8 cellular contexts compared by ENCODE assay signal in genomic region chr17:76725580-76726230, GRCh38. TPM values are rescaled to one million over a fixed set of nuclear protein-coding genes. Genes with fewer than 3 reads are reported as not detected.
DNase-seq lines count a peak whose midpoint lies in the region; ATAC-seq and TF ChIP-seq lines count a peak whose summit lies in the region.

No MANE protein-coding gene starts in this region.

- no peak for TF ChIP-seq POLR2A in GM18505 (IDR thresholded peaks at IDR 0.05; ENCODE audit: borderline replicate concordance, extremely low read depth, insufficient read depth, insufficient read length)

- peak overlapping the region; percentile 78 for H3K27ac Mint-ChIP-seq in osteocyte (ENCODE audit: unreplicated experiment)

- H3K4me1 Mint-ChIP-seq in osteocyte (ENCODE audit: unreplicated experiment) = peaks cover 32% of the 10 kb centered on the region

- POLR2A ChIA-PET in RWPE1 (lab: Yijun Ruan, JAX; ENCODE audit: low non-redundant PET) = interaction anchor here (0.9 kb wide), 1 partner anchor 11 kb away, joined by 5 read pairs; no protein-coding TSS in a partner anchor

- DNase-seq in RWPE1 (ENCODE audit: low spot score) = peak; percentile 32
- peak; percentile 52 for DNase-seq in activated gamma-delta T cell treated with anti-CD3 and anti-CD28 coated beads, Interleukin-2, amount 50 U/mL, for 16 hours (ENCODE audit: low read depth)
- DNase-seq in glomerular visceral epithelial cell (ENCODE audit: extremely low spot score) = peak; percentile 31
- DNase-seq in osteocyte (ENCODE audit: extremely low spot score, unreplicated experiment) = no peak

- peaks cover 2% of the 10 kb centered on the region for H3K4me1 ChIP-seq in urinary bladder (ENCODE audit: insufficient read depth)

- H3K4me3 Mint-ChIP-seq in osteocyte (ENCODE audit: unreplicated experiment) = peak overlapping the region; percentile 95

- peak overlapping the region; percentile 98 for H3K27ac ChIP-seq in 22Rv1
- H3K27ac ChIP-seq in RWPE1 = peak overlapping the region; percentile 98
- peak overlapping the region; percentile 96 for H3K27ac ChIP-seq in urinary bladder (ENCODE audit: low read depth)

- ATAC-seq in GM18505 (IDR thresholded peaks at IDR 0.05; ENCODE audit: unreplicated experiment) (peak; percentile 17), HG03039 (IDR thresholded peaks at IDR 0.05; ENCODE audit: unreplicated experiment) (peak; percentile 7)

- CTCF ChIA-PET in RWPE1 (lab: Yijun Ruan, JAX) = interaction anchor here (0.7 kb wide), 1 partner anchor 359 kb away, joined by 4 read pairs; no protein-coding TSS in a partner anchor

- 3% methylated on average over 38 of the region's 38 CpGs for WGBS in urinary bladder

- H3K36me3 ChIP-seq in urinary bladder (ENCODE audit: insufficient read depth) = peaks cover 3% of the 10 kb centered on the region

- peak overlapping the region; percentile 89 for H3K4me3 ChIP-seq in urinary bladder (ENCODE audit: low read depth, low read length)

- TF ChIP-seq CTCF in 22Rv1 (IDR thresholded peaks at IDR 0.05) = no peak
- no peak for TF ChIP-seq CTCF in RWPE1 (conservative IDR thresholded peaks at IDR 0.05; ENCODE audit: low read depth)
- TF ChIP-seq CTCF in osteocyte (IDR thresholded peaks at IDR 0.05) = no peak

- H3K27me3 Mint-ChIP-seq in osteocyte (ENCODE audit: unreplicated experiment) = no peaks in the 10 kb centered on the region

- H3K9me3 Mint-ChIP-seq in osteocyte (ENCODE audit: unreplicated experiment) = no peaks in the 10 kb centered on the region

- H3K36me3 Mint-ChIP-seq in osteocyte (ENCODE audit: unreplicated experiment) = peaks cover 26% of the 10 kb centered on the region

RNA-seq across cellular contexts. Expression of gene JMJD6, which starts 0.7 kb away (rescaled TPM):
- total RNA-seq in osteocyte (16.8 and 22.7 TPM in 2 replicates), urinary bladder (13.5 TPM)
- 41.4 TPM for polyA plus RNA-seq in urinary bladder

RNA-seq across cellular contexts. Expression of gene METTL23, which starts 0.9 kb away (rescaled TPM):
- total RNA-seq in osteocyte (35.7 and 36.3 TPM in 2 replicates), urinary bladder (22.6 TPM)
- 38.4 TPM for polyA plus RNA-seq in urinary bladder

RNA-seq across cellular contexts. Expression of gene SRSF2, which starts 11.4 kb away (rescaled TPM):
- total RNA-seq in osteocyte (137 and 145 TPM in 2 replicates), urinary bladder (134 TPM)
- 148 TPM for polyA plus RNA-seq in urinary bladder

RNA-seq across cellular contexts. Expression of gene MFSD11, which starts 12.2 kb away (rescaled TPM):
- 33.0 and 34.7 TPM in 2 replicates for total RNA-seq in osteocyte
- total RNA-seq in urinary bladder = 69.5 TPM
- polyA plus RNA-seq in urinary bladder = 16.6 TPM

RNA-seq across cellular contexts. Expression of gene MXRA7, which starts 14.9 kb away (rescaled TPM):
- total RNA-seq in osteocyte = 183 and 187 TPM in 2 replicates
- total RNA-seq in urinary bladder = 188 TPM
- polyA plus RNA-seq in urinary bladder = 432 TPM
